In the genomic region with DNA sequence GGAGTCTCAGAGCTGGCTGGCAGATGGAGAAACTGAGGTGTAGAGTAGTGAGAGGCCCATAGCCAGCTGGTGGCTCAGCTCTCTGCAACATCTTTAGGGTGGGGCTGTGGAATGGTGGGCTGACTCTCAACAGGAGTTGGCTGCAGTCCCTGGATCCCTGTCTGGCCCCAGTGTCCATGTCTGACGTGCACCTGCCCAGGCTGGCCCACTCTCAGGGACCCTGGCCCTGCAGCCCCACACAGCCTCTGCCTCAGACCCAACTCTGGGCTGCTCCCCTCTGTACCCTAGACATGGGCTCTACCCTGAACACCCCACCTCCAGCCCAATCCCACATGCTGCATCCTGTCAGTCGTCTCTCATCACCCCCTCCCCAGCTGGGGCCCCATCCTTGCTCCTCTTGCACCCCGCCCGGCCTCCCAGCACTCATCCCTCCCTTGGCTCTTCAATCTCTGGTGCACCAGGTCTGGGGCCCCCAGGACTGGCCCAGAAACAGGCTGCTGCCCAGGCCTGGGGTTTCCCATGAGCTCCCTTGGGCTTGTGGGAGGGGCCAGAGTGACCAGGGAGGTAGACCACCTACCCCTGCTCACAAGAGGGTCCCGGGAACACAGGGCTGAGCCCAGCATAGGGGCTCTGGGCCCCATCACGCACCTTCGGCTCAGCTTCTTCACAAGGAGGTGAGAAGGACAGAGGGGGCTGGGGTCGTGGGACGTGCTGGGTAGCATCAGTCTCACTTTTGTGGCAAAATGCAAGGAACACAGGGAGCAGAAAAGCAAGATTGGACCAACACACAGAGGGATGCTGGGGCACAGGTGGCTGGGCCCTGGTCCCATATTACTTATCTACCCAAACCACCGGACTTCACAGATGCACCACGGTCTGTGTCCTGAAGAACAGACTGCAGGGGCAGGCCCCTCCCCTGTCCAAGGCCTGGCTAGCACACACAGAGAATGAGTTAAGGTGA, we compare ENCODE assay signal across 14 cellular contexts. TPM values are rescaled to one million over a fixed set of nuclear protein-coding genes. Genes with fewer than 3 reads are reported as not detected.
A peak's percentile ranks its signal among the peaks of the same experiment; 100 is the strongest.
DNase-seq lines count a peak whose midpoint lies in the region; ATAC-seq and TF ChIP-seq lines count a peak whose summit lies in the region.
"Had no signal": no experiment of that assay in that cellular context is flagged by ENCODE, and none has a peak within 500 bp of the region (broad histone marks: within the 10 kb centered on the region; RNA-seq: fewer than 3 reads in every experiment).

No MANE protein-coding gene starts in this region.

- H3K27me3 ChIP-seq in dorsolateral prefrontal cortex (no peaks in the 10 kb centered on the region), smooth muscle cell (ENCODE audit: low read depth) (peaks cover 11% of the 10 kb centered on the region)
- H3K27me3 ChIP-seq: upper lobe of left lung had no signal

- no peaks in the 10 kb centered on the region for H3F3A ChIP-seq in smooth muscle cell (ENCODE audit: low read depth)

- H3K9me3 ChIP-seq in mucosa of descending colon: no peaks in the 10 kb centered on the region
- no peaks in the 10 kb centered on the region for H3K9me3 ChIP-seq in smooth muscle cell (replicated peaks; ENCODE audit: low read depth)
- H3K9me3 ChIP-seq: upper lobe of left lung had no signal

- H3K4me3 ChIP-seq in dorsolateral prefrontal cortex: peak overlapping the region in 11 of 59 donors; percentile 0 to 86 (median 77)
- no peak overlapping the region for H3K4me3 ChIP-seq in mucosa of descending colon
- H3K4me3 ChIP-seq in smooth muscle cell: no peak overlapping the region
- H3K4me3 ChIP-seq: lung had no signal

- peaks cover 11% of the 10 kb centered on the region for H3K4me1 ChIP-seq in mucosa of descending colon (ENCODE audit: low read depth)
- peaks cover 7% of the 10 kb centered on the region for H3K4me1 ChIP-seq in smooth muscle cell (ENCODE audit: low read depth)

- ATAC-seq in mucosa of descending colon (no peak), GM19023 (IDR thresholded peaks at IDR 0.05; ENCODE audit: unreplicated experiment) (no peak), esophagus mucosa (no peak), HG02763 (IDR thresholded peaks at IDR 0.05; ENCODE audit: unreplicated experiment) (no peak)
- ATAC-seq: activated CD4-positive, CD25-positive, alpha-beta regulatory T cell treated with anti-CD3 and anti-CD28 coated beads, Interleukin-2, amount 50 U/mL, for 24 hours had no signal

- WGBS in smooth muscle cell (ENCODE audit: low lambda C conversion rate): 98% methylated on average over 11 of the region's 11 CpGs

- peak overlapping the region in 32 of 59 donors; percentile 5 to 90 (median 62) for H3K27ac ChIP-seq in dorsolateral prefrontal cortex
- H3K27ac ChIP-seq in smooth muscle cell (ENCODE audit: low read depth): no peak overlapping the region
- H3K27ac ChIP-seq: KMS-11 had no signal

- TF ChIP-seq CTCF in dorsolateral prefrontal cortex (IDR thresholded peaks at IDR 0.05 in 54 of 56, conservative IDR thresholded peaks at IDR 0.05 in 2 of 56; ENCODE audit: low read depth in 1 of 56, partially characterized antibody in 56 of 56): no peak
- no peak for TF ChIP-seq CTCF in mucosa of descending colon (IDR thresholded peaks at IDR 0.05)
- no peak for TF ChIP-seq CTCF in smooth muscle cell (IDR thresholded peaks at IDR 0.05; ENCODE audit: borderline replicate concordance, insufficient read depth, poor library complexity, severe bottlenecking)

- no peak overlapping the region for H3K4me2 ChIP-seq in smooth muscle cell
- H3K4me2 ChIP-seq: KMS-11 had no signal

- H3K79me2 ChIP-seq in smooth muscle cell (ENCODE audit: low read depth): no peaks in the 10 kb centered on the region

- no peaks in the 10 kb centered on the region for H4K20me1 ChIP-seq in smooth muscle cell (ENCODE audit: low read depth)

- peak overlapping the region; percentile 44 for H3K9ac ChIP-seq in smooth muscle cell (ENCODE audit: low read depth)
- H3K9ac ChIP-seq: KMS-11 had no signal

- peak; percentile 38 for DNase-seq in DMS 273 (lab: John Stamatoyannopoulos, UW; ENCODE audit: unreplicated experiment)
- no peak for DNase-seq in DMS 273 treated with DMSO at 0.1 percent for 48 hours (lab: John Stamatoyannopoulos, UW)
- no peak for DNase-seq in dorsolateral prefrontal cortex
- DNase-seq in mucosa of descending colon: peak in 2 of 3 donors; percentile 24 to 45
- DNase-seq in smooth muscle cell (lab: John Stamatoyannopoulos, UW; ENCODE audit: unreplicated experiment): no peak
- DNase-seq: NCI-H187; NK-92 treated with Interleukin-12 subunit alpha and Interleukin-12 subunit beta, amount 100 ng/mL, for 24 hours had no signal

- intact Hi-C loops in dorsolateral prefrontal cortex (cut with DNase I): loop anchor here in 1 of 2 donors (10.0 kb wide), 1 partner anchor 300 kb away; no protein-coding TSS in a partner anchor
- intact Hi-C loops in mucosa of descending colon (cut with DNase I, micrococcal nuclease): no loop called here

- no peak overlapping the region for H2AFZ ChIP-seq in smooth muscle cell (ENCODE audit: low read depth)

- H3K36me3 ChIP-seq in mucosa of descending colon (ENCODE audit: low read depth) (no peaks in the 10 kb centered on the region), smooth muscle cell (ENCODE audit: low read depth) (no peaks in the 10 kb centered on the region)

RNA-seq across cellular contexts. Expression of a gene that starts 31.5 kb away (rescaled TPM):
- 10 to 100 TPM; 14.8 to 57.2 (median 32.4) TPM for total RNA-seq in dorsolateral prefrontal cortex
- 10 to 100 TPM; 11.2 to 15.3 (median 15.1) TPM for total RNA-seq in mucosa of descending colon
- total RNA-seq in smooth muscle cell: 7.1 and 10.6 TPM in 2 replicates
- polyA plus RNA-seq in smooth muscle cell: 5.4 and 11.1 TPM in 2 replicates
- total RNA-seq in esophagus mucosa: 3.1 TPM

RNA-seq across cellular contexts. Expression of a gene that starts 35.8 kb away (rescaled TPM):
- 10 to 100 TPM; 45.5 to 81.1 (median 59.7) TPM for total RNA-seq in dorsolateral prefrontal cortex
- 10 to 100 TPM; 17.5 to 29.7 (median 27.6) TPM for total RNA-seq in mucosa of descending colon
- total RNA-seq in smooth muscle cell: 10.8 and 13.1 TPM in 2 replicates
- 14.7 and 20.4 TPM in 2 replicates for polyA plus RNA-seq in smooth muscle cell
- total RNA-seq in esophagus mucosa: 10.6 TPM

RNA-seq across cellular contexts. Expression of a gene that starts 43.5 kb away (rescaled TPM):
- 10 to 100 TPM; 24.8 to 48.9 (median 32.2) TPM for total RNA-seq in dorsolateral prefrontal cortex
- 10 to 100 TPM; 20.9 to 23.6 (median 22.6) TPM for total RNA-seq in mucosa of descending colon
- 0.36 TPM in 1 of 2 replicates, not detected in the other for total RNA-seq in smooth muscle cell
- 0.99 and 3.2 TPM in 2 replicates for polyA plus RNA-seq in smooth muscle cell
- 11.7 TPM for total RNA-seq in esophagus mucosa

RNA-seq across cellular contexts. Expression of a gene that starts 43.6 kb away (rescaled TPM):
- total RNA-seq in dorsolateral prefrontal cortex: 100 to 1,000 TPM in 87 of 120 experiments, 10 to 100 TPM in 33; 72.4 to 193 (median 113) TPM
- 10 to 100 TPM; 61.2 to 88.7 (median 70.7) TPM for total RNA-seq in mucosa of descending colon
- total RNA-seq in smooth muscle cell: 4.1 and 9.9 TPM in 2 replicates
- polyA plus RNA-seq in smooth muscle cell: 6.2 and 34.1 TPM in 2 replicates
- total RNA-seq in esophagus mucosa: 146 TPM

Comparison
In these comparisons a context has a peak if more than half of its experiments do, and no peak if none do; other contexts are left out.
1. DNase-seq: peak in DMS 273 (single experiment) and mucosa of descending colon (2 of 3); none in DMS 273 treated with DMSO at 0.1 percent for 48 hours (single experiment), dorsolateral prefrontal cortex (0 of 10) and smooth muscle cell (single experiment).